19 cellular contexts compared by ENCODE assay signal in the genomic region with DNA sequence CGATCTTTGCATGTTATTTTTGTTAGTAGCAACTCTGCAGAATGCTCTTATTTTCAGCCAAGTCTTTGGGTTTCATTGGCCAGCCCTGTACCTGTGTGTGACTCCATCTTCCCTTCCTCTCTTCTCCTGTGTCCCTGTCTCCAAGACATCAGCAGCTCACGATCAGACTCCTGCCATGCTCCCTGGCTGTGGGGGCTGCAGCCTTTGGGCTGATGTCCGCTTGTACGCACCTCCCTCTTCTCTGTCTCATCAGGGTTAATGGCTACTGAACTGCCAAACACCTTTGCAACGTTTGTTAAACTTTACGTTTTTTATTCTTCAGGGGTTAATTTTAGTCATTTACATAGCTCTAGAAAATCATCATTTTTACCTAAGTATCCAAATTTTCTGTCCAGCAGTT.
"Had no signal": no experiment of that assay in that cellular context is flagged by ENCODE, and none has a peak within 500 bp of the region (broad histone marks: within the 10 kb centered on the region; RNA-seq: fewer than 3 reads in every experiment).

No MANE protein-coding gene starts in this region.

- H3K27ac ChIP-seq: colonic mucosa, esophagus squamous epithelium, left ventricle myocardium inferior, parathyroid adenoma, suprapubic skin, thyroid gland had no signal

- H3K36me3 ChIP-seq: colonic mucosa, esophagus squamous epithelium, left ventricle myocardium inferior, suprapubic skin, thyroid gland had no signal

- H3K79me2 ChIP-seq: parathyroid adenoma had no signal

- FAIRE-seq: keratinocyte, small intestine had no signal

- H3K27me3 ChIP-seq: colonic mucosa, suprapubic skin, thyroid gland had no signal

- DNase-seq: colonic mucosa; dermis blood vessel endothelial cell; esophagus squamous epithelium; foreskin fibroblast; immature natural killer cell; left cardiac atrium; left ventricle myocardium inferior; mesenchymal stem cell; midbrain; occipital lobe; stimulated activated CD4-positive, alpha-beta T cell treated with anti-CD3 and anti-CD28 coated beads, Interleukin-2, amount 100 ng/mL, for 48 hours; stimulated activated naive CD8-positive, alpha-beta T cell treated with anti-CD3 and anti-CD28 coated beads, Interleukin-15, Interleukin-2, amounts not matched to agents 100 U/mL and 50 U/mL, for 24 hours; thyroid gland had no signal

- ATAC-seq: left cardiac atrium; stimulated activated effector memory CD8-positive, alpha-beta T cell treated with anti-CD3 and anti-CD28 coated beads, Interleukin-12 subunit alpha, Interleukin-12 subunit beta, amount 100 ng/mL, for 72 hours; stimulated activated naive CD8-positive, alpha-beta T cell treated with anti-CD3 and anti-CD28 coated beads, Interleukin-15, Interleukin-2, amounts not matched to agents 100 U/mL and 50 U/mL, for 24 hours had no signal

- H3K4me3 ChIP-seq: colonic mucosa, esophagus squamous epithelium, left ventricle myocardium inferior, lung, suprapubic skin, thyroid gland had no signal

- H2AFZ ChIP-seq: parathyroid adenoma had no signal

- H3K9ac ChIP-seq: parathyroid adenoma had no signal

- H3K4me1 ChIP-seq: colonic mucosa, esophagus squamous epithelium, left ventricle myocardium inferior, parathyroid adenoma, suprapubic skin, thyroid gland had no signal

- H3K9me3 ChIP-seq: colonic mucosa, esophagus squamous epithelium, left ventricle myocardium inferior, suprapubic skin, thyroid gland had no signal
